8 cellular contexts compared by ENCODE assay signal in genomic region chr2:8837795-8838140, GRCh38. TPM values are rescaled to one million over a fixed set of nuclear protein-coding genes. Genes with fewer than 3 reads are reported as not detected.
A peak's percentile ranks its signal among the peaks of the same experiment; 100 is the strongest.
DNase-seq lines count a peak whose midpoint lies in the region; ATAC-seq, FAIRE-seq and TF ChIP-seq lines count a peak whose summit lies in the region.

No MANE protein-coding gene starts in this region.

- peaks cover 44% of the 10 kb centered on the region for H3K4me1 ChIP-seq in CD8-positive, alpha-beta T cell (ENCODE audit: insufficient read depth, low read length)
- peaks cover 15% of the 10 kb centered on the region for H3K4me1 ChIP-seq in neuron (ENCODE audit: insufficient read depth, low read length)

- H3K27me3 Mint-ChIP-seq in CD8-positive, alpha-beta T cell (ENCODE audit: low read depth): no peaks in the 10 kb centered on the region

- CTCF ChIA-PET in CD8-positive, alpha-beta T cell (lab: Charles Lee): no interaction called here

- no peaks in the 10 kb centered on the region for H3K9me3 ChIP-seq in CD8-positive, alpha-beta T cell (ENCODE audit: low read length)
- H3K9me3 ChIP-seq in neuron (ENCODE audit: low read length): no peaks in the 10 kb centered on the region

- peak overlapping the region; percentile 100 for H3K4me3 Mint-ChIP-seq in CD8-positive, alpha-beta T cell

- peaks cover 2% of the 10 kb centered on the region for H3K36me3 Mint-ChIP-seq in CD8-positive, alpha-beta T cell

- peaks cover 50% of the 10 kb centered on the region for H3K4me1 Mint-ChIP-seq in CD8-positive, alpha-beta T cell (ENCODE audit: low read depth)

- POLR2A ChIA-PET in CD8-positive, alpha-beta T cell (lab: Charles Lee): interaction anchor here (0.6 kb wide), 1 partner anchor 1483 kb away, joined by 3 read pairs; no protein-coding TSS in a partner anchor

- no peak for TF ChIP-seq CTCF in CD8-positive, alpha-beta T cell (IDR thresholded peaks at IDR 0.05)
- TF ChIP-seq CTCF in HL-60 (IDR thresholded peaks at IDR 0.05; ENCODE audit: insufficient read depth, low read length) (no peak), dorsolateral prefrontal cortex (IDR thresholded peaks at IDR 0.05 in 54 of 56, conservative IDR thresholded peaks at IDR 0.05 in 2 of 56; ENCODE audit: low read depth in 1 of 56, partially characterized antibody in 56 of 56) (peak in 2 of 56 donors; percentile 3 to 8)

- DNase-seq in CD8-positive, alpha-beta T cell: no peak
- DNase-seq in HL-60 (ENCODE audit: low read depth in 1 of 2, low spot score in 1 of 2) (no peak), dorsolateral prefrontal cortex (no peak), NCI-H524 (lab: John Stamatoyannopoulos, UW) (no peak), NCI-H748 treated with DMSO at 0.1 percent for 48 hours (lab: John Stamatoyannopoulos, UW) (no peak), frontal cortex (ENCODE audit: low spot score in 2 of 2) (no peak)
- no peak for DNase-seq in activated CD4-positive, CD25-positive, alpha-beta regulatory T cell treated with anti-CD3 and anti-CD28 coated beads, Interleukin-2, amount 50 U/mL, for 72 hours

- peak; percentile 5 for ATAC-seq in CD8-positive, alpha-beta T cell

- H3K27ac ChIP-seq in CD8-positive, alpha-beta T cell (ENCODE audit: low read depth, low read length): no peak overlapping the region
- H3K27ac ChIP-seq in HL-60 (replicated peaks) (no peak overlapping the region), dorsolateral prefrontal cortex (peak overlapping the region in 23 of 59 donors; percentile 16 to 88 (median 73))

- no peaks in the 10 kb centered on the region for H3K9me3 Mint-ChIP-seq in CD8-positive, alpha-beta T cell

- H3K36me3 ChIP-seq in CD8-positive, alpha-beta T cell (ENCODE audit: insufficient read depth, low read length): no peaks in the 10 kb centered on the region
- no peaks in the 10 kb centered on the region for H3K36me3 ChIP-seq in neuron (ENCODE audit: insufficient read depth, low read length)

- intact Hi-C loops in CD8-positive, alpha-beta T cell (cut with DNase I, micrococcal nuclease): loop anchor here (2.0 to 10.0 kb wide), 10 partner anchors 165 to 1973 kb away; partner anchors contain the start of genes CMPK2 (in 1 of the 2), CPSF3 (in 1 of the 2), IAH1 (in 1 of the 2) and ITGB1BP1 (in 1 of the 2)
- intact Hi-C loops in dorsolateral prefrontal cortex (cut with DNase I): no loop called here

- H3K27ac Mint-ChIP-seq in CD8-positive, alpha-beta T cell: no peak overlapping the region

- no peak for FAIRE-seq in frontal cortex (lab: Jason Lieb, UNC)

- H2AFZ ChIP-seq in neuron (ENCODE audit: low read depth, low read length): no peak overlapping the region

- H3K4me3 ChIP-seq in CD8-positive, alpha-beta T cell (ENCODE audit: low read depth, low read length): peak overlapping the region; percentile 96
- peak overlapping the region; percentile 6 for H3K4me3 ChIP-seq in HL-60 (replicated peaks; ENCODE audit: insufficient read depth, low read length)
- H3K4me3 ChIP-seq in dorsolateral prefrontal cortex: peak overlapping the region; percentile 67 to 100 (median 96)
- peak overlapping the region; percentile 26 for H3K4me3 ChIP-seq in neuron (ENCODE audit: low read length)

- no peaks in the 10 kb centered on the region for H3K27me3 ChIP-seq in CD8-positive, alpha-beta T cell (ENCODE audit: insufficient read depth, low read length)
- H3K27me3 ChIP-seq in HL-60 (ENCODE audit: insufficient read depth, poor library complexity, severe bottlenecking) (no peaks in the 10 kb centered on the region), dorsolateral prefrontal cortex (no peaks in the 10 kb centered on the region), neuron (ENCODE audit: insufficient read depth, low read length) (no peaks in the 10 kb centered on the region)

RNA-seq across cellular contexts. Expression of gene KIDINS220, which starts 0.4 kb away (rescaled TPM):
- total RNA-seq in CD8-positive, alpha-beta T cell: 10 to 100 TPM; 26.2 to 28.8 TPM
- total RNA-seq in dorsolateral prefrontal cortex: 100 to 1,000 TPM in 119 of 120 experiments, 10 to 100 TPM in 1; 90.5 to 188 (median 153) TPM
- total RNA-seq in frontal cortex: 704 TPM

Comparison
In these comparisons a context has a peak if more than half of its experiments do, and no peak if none do; other contexts are left out.
1. H3K4me3 ChIP-seq: peak in every context shown above with its lines; median percentile 96 in CD8-positive, alpha-beta T cell; 96 in dorsolateral prefrontal cortex; 26 in neuron; 6 in HL-60.
2. intact Hi-C loops: an anchor here in CD8-positive, alpha-beta T cell (2.0 to 10.0 kb wide); none called in dorsolateral prefrontal cortex.